In the genomic region with DNA sequence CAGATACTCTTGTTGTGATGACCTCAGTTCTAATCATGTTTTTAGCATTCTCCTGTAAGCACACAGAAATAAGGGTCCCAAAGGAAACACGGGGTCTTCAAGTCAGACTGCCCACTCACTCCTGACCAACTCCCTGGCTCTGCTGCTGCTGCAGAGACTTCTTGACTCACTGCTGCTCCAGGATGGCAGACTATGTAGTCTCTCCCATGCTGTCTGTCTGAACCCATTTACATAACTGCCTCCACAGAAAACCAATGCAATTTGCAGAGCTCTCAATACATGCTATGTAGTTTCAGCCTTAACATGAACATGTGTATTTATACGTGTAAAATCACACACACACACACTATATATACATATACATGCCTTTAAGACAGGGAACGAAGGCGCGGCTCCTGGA, we compare ENCODE assay signal across 1 cellular context.
TF ChIP-seq lines count a peak whose summit lies in the region.

No MANE protein-coding gene starts in this region.

TF ChIP-seq in WTC11, 78 proteins besides CTCF, POLR2A, EP300 and RAD21 (continued from another document):
- TF ChIP-seq SMAD4 (CRISPR knock-in tag; IDR thresholded peaks at IDR 0.05), result no peak
- no peak for TF ChIP-seq IRF2 (CRISPR knock-in tag; IDR thresholded peaks at IDR 0.05; ENCODE audit: borderline replicate concordance, low read depth)
